ENCODE assay signal across 2 cellular contexts in the genomic region with DNA sequence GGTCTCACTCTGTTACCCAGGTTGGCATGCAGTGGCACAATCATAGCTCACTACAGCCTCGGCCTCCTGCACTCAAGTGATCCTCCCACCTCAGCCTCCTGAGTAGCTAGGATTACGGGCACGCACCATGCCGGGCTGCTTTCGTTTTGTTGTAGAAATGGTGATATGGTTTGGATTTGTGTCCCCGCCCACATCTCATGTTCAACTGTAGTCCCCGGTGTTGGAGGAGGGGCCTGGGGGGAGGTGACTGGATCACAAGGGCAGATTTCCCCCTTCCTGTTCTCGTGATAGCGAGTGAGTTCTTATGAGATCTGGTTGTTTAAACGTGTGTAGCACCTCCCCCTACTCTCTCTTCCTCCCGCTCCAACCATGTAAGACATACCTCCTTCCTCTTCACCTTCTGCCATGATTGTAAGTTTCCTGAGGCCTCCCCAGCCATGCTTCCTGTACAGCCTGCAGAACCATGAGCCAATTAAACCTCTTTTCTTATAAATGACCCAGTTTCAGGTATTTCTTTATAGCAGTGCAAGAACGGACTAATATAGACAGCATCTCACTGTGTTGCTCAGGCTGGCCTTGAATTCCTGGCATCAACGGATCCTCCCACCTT.
TF ChIP-seq lines count a peak whose summit lies in the region.

No MANE protein-coding gene starts in this region.

TF ChIP-seq in GM23338, 12 proteins besides CTCF, POLR2A, EP300 and RAD21 (continues in another document):
- TF ChIP-seq CREB1 (CRISPR knock-in tag; IDR thresholded peaks at IDR 0.05; ENCODE audit: low read depth) (no peak), STAT1 (IDR thresholded peaks at IDR 0.05; ENCODE audit: unreplicated experiment) (no peak), ZNF114 (CRISPR knock-in tag; IDR thresholded peaks at IDR 0.05) (no peak), EZH2 (IDR thresholded peaks at IDR 0.05; ENCODE audit: low read depth, unreplicated experiment) (no peak), NANOG (IDR thresholded peaks at IDR 0.05; ENCODE audit: borderline replicate concordance) (no peak), POLR2AphosphoS5 (IDR thresholded peaks at IDR 0.05; ENCODE audit: low read depth) (no peak), ZNF331 (CRISPR knock-in tag; IDR thresholded peaks at IDR 0.05; ENCODE audit: low read depth) (no peak), EZH2phosphoT487 (IDR thresholded peaks at IDR 0.05; ENCODE audit: unreplicated experiment) (no peak), JUNB (IDR thresholded peaks at IDR 0.05; ENCODE audit: unreplicated experiment) (no peak)
- TF ChIP-seq, protein P1, sequence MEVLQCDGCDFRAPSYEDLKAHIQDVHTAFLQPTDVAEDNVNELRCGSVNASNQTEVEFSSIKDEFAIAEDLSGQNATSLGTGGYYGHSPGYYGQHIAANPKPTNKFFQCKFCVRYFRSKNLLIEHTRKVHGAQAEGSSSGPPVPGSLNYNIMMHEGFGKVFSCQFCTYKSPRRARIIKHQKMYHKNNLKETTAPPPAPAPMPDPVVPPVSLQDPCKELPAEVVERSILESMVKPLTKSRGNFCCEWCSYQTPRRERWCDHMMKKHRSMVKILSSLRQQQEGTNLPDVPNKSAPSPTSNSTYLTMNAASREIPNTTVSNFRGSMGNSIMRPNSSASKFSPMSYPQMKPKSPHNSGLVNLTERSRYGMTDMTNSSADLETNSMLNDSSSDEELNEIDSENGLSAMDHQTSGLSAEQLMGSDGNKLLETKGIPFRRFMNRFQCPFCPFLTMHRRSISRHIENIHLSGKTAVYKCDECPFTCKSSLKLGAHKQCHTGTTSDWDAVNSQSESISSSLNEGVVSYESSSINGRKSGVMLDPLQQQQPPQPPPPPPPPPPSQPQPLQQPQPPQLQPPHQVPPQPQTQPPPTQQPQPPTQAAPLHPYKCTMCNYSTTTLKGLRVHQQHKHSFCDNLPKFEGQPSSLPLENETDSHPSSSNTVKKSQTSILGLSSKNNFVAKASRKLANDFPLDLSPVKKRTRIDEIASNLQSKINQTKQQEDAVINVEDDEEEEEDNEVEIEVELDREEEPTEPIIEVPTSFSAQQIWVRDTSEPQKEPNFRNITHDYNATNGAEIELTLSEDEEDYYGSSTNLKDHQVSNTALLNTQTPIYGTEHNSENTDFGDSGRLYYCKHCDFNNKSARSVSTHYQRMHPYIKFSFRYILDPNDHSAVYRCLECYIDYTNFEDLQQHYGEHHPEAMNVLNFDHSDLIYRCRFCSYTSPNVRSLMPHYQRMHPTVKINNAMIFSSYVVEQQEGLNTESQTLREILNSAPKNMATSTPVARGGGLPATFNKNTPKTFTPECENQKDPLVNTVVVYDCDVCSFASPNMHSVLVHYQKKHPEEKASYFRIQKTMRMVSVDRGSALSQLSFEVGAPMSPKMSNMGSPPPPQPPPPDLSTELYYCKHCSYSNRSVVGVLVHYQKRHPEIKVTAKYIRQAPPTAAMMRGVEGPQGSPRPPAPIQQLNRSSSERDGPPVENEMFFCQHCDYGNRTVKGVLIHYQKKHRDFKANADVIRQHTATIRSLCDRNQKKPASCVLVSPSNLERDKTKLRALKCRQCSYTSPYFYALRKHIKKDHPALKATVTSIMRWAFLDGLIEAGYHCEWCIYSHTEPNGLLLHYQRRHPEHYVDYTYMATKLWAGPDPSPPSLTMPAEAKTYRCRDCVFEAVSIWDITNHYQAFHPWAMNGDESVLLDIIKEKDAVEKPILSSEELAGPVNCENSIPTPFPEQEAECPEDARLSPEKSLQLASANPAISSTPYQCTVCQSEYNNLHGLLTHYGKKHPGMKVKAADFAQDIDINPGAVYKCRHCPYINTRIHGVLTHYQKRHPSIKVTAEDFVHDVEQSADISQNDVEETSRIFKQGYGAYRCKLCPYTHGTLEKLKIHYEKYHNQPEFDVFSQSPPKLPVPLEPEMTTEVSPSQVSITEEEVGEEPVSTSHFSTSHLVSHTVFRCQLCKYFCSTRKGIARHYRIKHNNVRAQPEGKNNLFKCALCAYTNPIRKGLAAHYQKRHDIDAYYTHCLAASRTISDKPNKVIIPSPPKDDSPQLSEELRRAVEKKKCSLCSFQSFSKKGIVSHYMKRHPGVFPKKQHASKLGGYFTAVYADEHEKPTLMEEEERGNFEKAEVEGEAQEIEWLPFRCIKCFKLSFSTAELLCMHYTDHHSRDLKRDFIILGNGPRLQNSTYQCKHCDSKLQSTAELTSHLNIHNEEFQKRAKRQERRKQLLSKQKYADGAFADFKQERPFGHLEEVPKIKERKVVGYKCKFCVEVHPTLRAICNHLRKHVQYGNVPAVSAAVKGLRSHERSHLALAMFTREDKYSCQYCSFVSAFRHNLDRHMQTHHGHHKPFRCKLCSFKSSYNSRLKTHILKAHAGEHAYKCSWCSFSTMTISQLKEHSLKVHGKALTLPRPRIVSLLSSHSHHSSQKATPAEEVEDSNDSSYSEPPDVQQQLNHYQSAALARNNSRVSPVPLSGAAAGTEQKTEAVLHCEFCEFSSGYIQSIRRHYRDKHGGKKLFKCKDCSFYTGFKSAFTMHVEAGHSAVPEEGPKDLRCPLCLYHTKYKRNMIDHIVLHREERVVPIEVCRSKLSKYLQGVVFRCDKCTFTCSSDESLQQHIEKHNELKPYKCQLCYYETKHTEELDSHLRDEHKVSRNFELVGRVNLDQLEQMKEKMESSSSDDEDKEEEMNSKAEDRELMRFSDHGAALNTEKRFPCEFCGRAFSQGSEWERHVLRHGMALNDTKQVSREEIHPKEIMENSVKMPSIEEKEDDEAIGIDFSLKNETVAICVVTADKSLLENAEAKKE (CRISPR knock-in tag; IDR thresholded peaks at IDR 0.05): no peak
- TF ChIP-seq, protein P2, sequence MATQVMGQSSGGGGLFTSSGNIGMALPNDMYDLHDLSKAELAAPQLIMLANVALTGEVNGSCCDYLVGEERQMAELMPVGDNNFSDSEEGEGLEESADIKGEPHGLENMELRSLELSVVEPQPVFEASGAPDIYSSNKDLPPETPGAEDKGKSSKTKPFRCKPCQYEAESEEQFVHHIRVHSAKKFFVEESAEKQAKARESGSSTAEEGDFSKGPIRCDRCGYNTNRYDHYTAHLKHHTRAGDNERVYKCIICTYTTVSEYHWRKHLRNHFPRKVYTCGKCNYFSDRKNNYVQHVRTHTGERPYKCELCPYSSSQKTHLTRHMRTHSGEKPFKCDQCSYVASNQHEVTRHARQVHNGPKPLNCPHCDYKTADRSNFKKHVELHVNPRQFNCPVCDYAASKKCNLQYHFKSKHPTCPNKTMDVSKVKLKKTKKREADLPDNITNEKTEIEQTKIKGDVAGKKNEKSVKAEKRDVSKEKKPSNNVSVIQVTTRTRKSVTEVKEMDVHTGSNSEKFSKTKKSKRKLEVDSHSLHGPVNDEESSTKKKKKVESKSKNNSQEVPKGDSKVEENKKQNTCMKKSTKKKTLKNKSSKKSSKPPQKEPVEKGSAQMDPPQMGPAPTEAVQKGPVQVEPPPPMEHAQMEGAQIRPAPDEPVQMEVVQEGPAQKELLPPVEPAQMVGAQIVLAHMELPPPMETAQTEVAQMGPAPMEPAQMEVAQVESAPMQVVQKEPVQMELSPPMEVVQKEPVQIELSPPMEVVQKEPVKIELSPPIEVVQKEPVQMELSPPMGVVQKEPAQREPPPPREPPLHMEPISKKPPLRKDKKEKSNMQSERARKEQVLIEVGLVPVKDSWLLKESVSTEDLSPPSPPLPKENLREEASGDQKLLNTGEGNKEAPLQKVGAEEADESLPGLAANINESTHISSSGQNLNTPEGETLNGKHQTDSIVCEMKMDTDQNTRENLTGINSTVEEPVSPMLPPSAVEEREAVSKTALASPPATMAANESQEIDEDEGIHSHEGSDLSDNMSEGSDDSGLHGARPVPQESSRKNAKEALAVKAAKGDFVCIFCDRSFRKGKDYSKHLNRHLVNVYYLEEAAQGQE (IDR thresholded peaks at IDR 0.05; ENCODE audit: unreplicated experiment): no peak

TF ChIP-seq in K562, 482 proteins besides CTCF, POLR2A, EP300 and RAD21 (continues in another document):
- TF ChIP-seq MCM7 (IDR thresholded peaks at IDR 0.05) (no peak), DACH1 (IDR thresholded peaks at IDR 0.05; ENCODE audit: partially characterized antibody) (no peak), FUS (optimal IDR thresholded peaks at IDR 0.05; ENCODE audit: low read depth, low read length) (no peak), TGIF2 (CRISPR knock-in tag; IDR thresholded peaks at IDR 0.05) (no peak), ZBTB17 (CRISPR knock-in tag; IDR thresholded peaks at IDR 0.05) (no peak), PRPF4 (IDR thresholded peaks at IDR 0.05; ENCODE audit: insufficient read depth, low read depth, low read length, poor library complexity, severe bottlenecking) (no peak), ZNF217 (CRISPR knock-in tag; IDR thresholded peaks at IDR 0.05) (no peak), MTA1 (IDR thresholded peaks at IDR 0.05; ENCODE audit: borderline replicate concordance) (no peak), EWSR1 (IDR thresholded peaks at IDR 0.05; ENCODE audit: borderline replicate concordance, low read depth, partially characterized antibody) (no peak), KLF6 (CRISPR knock-in tag; IDR thresholded peaks at IDR 0.05; ENCODE audit: borderline replicate concordance) (no peak), ZNF311 (CRISPR knock-in tag; IDR thresholded peaks at IDR 0.05) (no peak), PPARD (CRISPR knock-in tag; IDR thresholded peaks at IDR 0.05) (no peak), ZNF76 (CRISPR knock-in tag; IDR thresholded peaks at IDR 0.05; ENCODE audit: borderline replicate concordance) (no peak), TAF15 (IDR thresholded peaks at IDR 0.05; ENCODE audit: low read depth, low read length) (no peak), CREM (IDR thresholded peaks at IDR 0.05; ENCODE audit: low read depth) (no peak), MAZ (CRISPR knock-in tag; conservative IDR thresholded peaks at IDR 0.05 in 1 of 2, IDR thresholded peaks at IDR 0.05 in 1 of 2) (no peak; a peak in 1 of 4 replicates), ZNF79 (CRISPR knock-in tag; IDR thresholded peaks at IDR 0.05; ENCODE audit: low read depth) (no peak), MCM2 (IDR thresholded peaks at IDR 0.05; ENCODE audit: low read depth) (no peak), PCBP1 (IDR thresholded peaks at IDR 0.05; ENCODE audit: low read depth, low read length, poor library complexity, severe bottlenecking) (no peak), ZNF263 (CRISPR knock-in tag; IDR thresholded peaks at IDR 0.05; ENCODE audit: borderline replicate concordance) (no peak), KAT2B (IDR thresholded peaks at IDR 0.05; ENCODE audit: low read depth, low read length) (no peak), NELFE (IDR thresholded peaks at IDR 0.05; ENCODE audit: insufficient read depth, insufficient read length) (no peak), ZNF354B (CRISPR knock-in tag; IDR thresholded peaks at IDR 0.05) (no peak), ZNF436 (CRISPR knock-in tag; IDR thresholded peaks at IDR 0.05) (no peak)
- TF ChIP-seq, protein P3, sequence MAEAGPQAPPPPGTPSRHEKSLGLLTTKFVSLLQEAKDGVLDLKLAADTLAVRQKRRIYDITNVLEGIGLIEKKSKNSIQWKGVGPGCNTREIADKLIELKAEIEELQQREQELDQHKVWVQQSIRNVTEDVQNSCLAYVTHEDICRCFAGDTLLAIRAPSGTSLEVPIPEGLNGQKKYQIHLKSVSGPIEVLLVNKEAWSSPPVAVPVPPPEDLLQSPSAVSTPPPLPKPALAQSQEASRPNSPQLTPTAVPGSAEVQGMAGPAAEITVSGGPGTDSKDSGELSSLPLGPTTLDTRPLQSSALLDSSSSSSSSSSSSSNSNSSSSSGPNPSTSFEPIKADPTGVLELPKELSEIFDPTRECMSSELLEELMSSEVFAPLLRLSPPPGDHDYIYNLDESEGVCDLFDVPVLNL (CRISPR knock-in tag; IDR thresholded peaks at IDR 0.05; ENCODE audit: low read depth): no peak
- TF ChIP-seq, protein P4, sequence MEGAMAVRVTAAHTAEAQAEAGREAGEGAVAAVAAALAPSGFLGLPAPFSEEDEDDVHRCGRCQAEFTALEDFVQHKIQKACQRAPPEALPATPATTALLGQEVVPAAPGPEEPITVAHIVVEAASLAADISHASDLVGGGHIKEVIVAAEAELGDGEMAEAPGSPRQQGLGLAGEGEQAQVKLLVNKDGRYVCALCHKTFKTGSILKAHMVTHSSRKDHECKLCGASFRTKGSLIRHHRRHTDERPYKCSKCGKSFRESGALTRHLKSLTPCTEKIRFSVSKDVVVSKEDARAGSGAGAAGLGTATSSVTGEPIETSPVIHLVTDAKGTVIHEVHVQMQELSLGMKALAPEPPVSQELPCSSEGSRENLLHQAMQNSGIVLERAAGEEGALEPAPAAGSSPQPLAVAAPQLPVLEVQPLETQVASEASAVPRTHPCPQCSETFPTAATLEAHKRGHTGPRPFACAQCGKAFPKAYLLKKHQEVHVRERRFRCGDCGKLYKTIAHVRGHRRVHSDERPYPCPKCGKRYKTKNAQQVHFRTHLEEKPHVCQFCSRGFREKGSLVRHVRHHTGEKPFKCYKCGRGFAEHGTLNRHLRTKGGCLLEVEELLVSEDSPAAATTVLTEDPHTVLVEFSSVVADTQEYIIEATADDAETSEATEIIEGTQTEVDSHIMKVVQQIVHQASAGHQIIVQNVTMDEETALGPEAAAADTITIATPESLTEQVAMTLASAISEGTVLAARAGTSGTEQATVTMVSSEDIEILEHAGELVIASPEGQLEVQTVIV (CRISPR knock-in tag; IDR thresholded peaks at IDR 0.05; ENCODE audit: borderline replicate concordance): no peak
- TF ChIP-seq, protein P5, sequence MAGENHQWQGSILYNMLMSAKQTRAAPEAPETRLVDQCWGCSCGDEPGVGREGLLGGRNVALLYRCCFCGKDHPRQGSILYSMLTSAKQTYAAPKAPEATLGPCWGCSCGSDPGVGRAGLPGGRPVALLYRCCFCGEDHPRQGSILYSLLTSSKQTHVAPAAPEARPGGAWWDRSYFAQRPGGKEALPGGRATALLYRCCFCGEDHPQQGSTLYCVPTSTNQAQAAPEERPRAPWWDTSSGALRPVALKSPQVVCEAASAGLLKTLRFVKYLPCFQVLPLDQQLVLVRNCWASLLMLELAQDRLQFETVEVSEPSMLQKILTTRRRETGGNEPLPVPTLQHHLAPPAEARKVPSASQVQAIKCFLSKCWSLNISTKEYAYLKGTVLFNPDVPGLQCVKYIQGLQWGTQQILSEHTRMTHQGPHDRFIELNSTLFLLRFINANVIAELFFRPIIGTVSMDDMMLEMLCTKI (IDR thresholded peaks at IDR 0.05; ENCODE audit: partially characterized antibody): no peak
- TF ChIP-seq, protein P6, sequence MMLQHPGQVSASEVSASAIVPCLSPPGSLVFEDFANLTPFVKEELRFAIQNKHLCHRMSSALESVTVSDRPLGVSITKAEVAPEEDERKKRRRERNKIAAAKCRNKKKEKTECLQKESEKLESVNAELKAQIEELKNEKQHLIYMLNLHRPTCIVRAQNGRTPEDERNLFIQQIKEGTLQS (IDR thresholded peaks at IDR 0.05): no peak
- TF ChIP-seq, protein P6 (CRISPR knock-in tag; conservative IDR thresholded peaks at IDR 0.05): no peak
- TF ChIP-seq, protein P7, sequence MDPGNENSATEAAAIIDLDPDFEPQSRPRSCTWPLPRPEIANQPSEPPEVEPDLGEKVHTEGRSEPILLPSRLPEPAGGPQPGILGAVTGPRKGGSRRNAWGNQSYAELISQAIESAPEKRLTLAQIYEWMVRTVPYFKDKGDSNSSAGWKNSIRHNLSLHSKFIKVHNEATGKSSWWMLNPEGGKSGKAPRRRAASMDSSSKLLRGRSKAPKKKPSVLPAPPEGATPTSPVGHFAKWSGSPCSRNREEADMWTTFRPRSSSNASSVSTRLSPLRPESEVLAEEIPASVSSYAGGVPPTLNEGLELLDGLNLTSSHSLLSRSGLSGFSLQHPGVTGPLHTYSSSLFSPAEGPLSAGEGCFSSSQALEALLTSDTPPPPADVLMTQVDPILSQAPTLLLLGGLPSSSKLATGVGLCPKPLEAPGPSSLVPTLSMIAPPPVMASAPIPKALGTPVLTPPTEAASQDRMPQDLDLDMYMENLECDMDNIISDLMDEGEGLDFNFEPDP (CRISPR knock-in tag; IDR thresholded peaks at IDR 0.05): no peak
